17 cellular contexts compared by ENCODE assay signal in the genomic region with DNA sequence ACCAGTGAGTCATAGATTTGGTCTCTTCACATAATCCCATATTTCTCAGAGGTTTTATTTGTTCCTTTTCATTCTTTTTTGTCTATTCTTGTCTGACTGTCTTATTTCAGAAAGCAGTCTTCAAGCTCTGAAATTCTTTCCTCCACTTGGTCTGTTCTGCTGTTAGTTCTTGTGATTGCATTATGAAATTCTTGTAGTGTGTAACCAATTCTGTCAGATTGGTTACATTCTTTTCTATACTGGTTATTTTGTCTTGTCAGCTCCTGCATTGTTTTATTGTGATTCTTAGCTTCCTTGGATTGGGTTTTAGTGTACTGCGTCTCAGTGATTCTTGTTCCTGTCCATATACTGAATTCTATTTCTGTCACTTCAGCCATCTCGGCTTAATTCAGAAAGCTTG.
"Had no signal": no experiment of that assay in that cellular context is flagged by ENCODE, and none has a peak within 500 bp of the region (broad histone marks: within the 10 kb centered on the region; RNA-seq: fewer than 3 reads in every experiment).

No MANE protein-coding gene starts in this region.

- H3K27ac Mint-ChIP-seq: activated CD8-positive, alpha-beta memory T cell treated with anti-CD3 and anti-CD28 coated beads, Interleukin-2, amount 10 ng/mL, durations not matched to agents 7 days and 5 days; activated naive CD4-positive, alpha-beta T cell treated with anti-CD3 and anti-CD28 coated beads, Interleukin-2, amount 50 U/mL, for 72 hours; activated T-cell treated with anti-CD3 and anti-CD28 coated beads, Interleukin-2, amount 50 U/mL, for 24 hours; natural killer cell; stimulated activated naive B cell treated with anti-CD40 and anti-IgM and Interleukin-4, amounts not matched to agents 10 μg/mL and 1 μg/mL and 100 μg/mL, for 72 hours; type B pancreatic cell had no signal

- ATAC-seq: activated CD4-positive, CD25-positive, alpha-beta regulatory T cell treated with anti-CD3 and anti-CD28 coated beads, Interleukin-2, amount 50 U/mL, for 24 hours; activated CD8-positive, alpha-beta memory T cell treated with anti-CD3 and anti-CD28 coated beads, Interleukin-2, amount 10 ng/mL, durations not matched to agents 7 days and 5 days; activated naive CD4-positive, alpha-beta T cell treated with anti-CD3 and anti-CD28 coated beads, Interleukin-2, amount 50 U/mL, for 72 hours; left colon; mucosa of descending colon; natural killer cell; right cardiac atrium; stimulated activated naive B cell treated with anti-CD40 and anti-IgM and Interleukin-4, amounts not matched to agents 10 μg/mL and 1 μg/mL and 100 μg/mL, for 72 hours had no signal

- DNase-seq: activated CD4-positive, alpha-beta T cell treated with anti-CD3 and anti-CD28 coated beads, Interleukin-2, amount 50 U/mL, for 4 hours; activated CD8-positive, alpha-beta memory T cell treated with anti-CD3 and anti-CD28 coated beads, Interleukin-2, amount 10 ng/mL, durations not matched to agents 7 days and 5 days; activated effector memory CD4-positive, alpha-beta T cell treated with anti-CD3 and anti-CD28 coated beads, Interleukin-2, amount 50 U/mL, for 16 hours; activated T-cell treated with anti-CD3 and anti-CD28 coated beads, Interleukin-2, amount 50 U/mL, for 24 hours; cortex of kidney; effector CD8-positive, alpha-beta T cell; head of caudate nucleus; left colon; mucosa of descending colon; natural killer cell; right cardiac atrium; spleen; stimulated activated CD4-positive, alpha-beta T cell treated with anti-CD3 and anti-CD28 coated beads, Interleukin-2, amount 100 ng/mL, for 24 hours; stimulated activated naive B cell treated with anti-CD40 and anti-IgM and Interleukin-4, amounts not matched to agents 10 μg/mL and 1 μg/mL and 100 μg/mL, for 72 hours had no signal

- H3K36me3 ChIP-seq: spleen had no signal

- H3K4me3 Mint-ChIP-seq: activated CD8-positive, alpha-beta memory T cell treated with anti-CD3 and anti-CD28 coated beads, Interleukin-2, amount 10 ng/mL, durations not matched to agents 7 days and 5 days; activated T-cell treated with anti-CD3 and anti-CD28 coated beads, Interleukin-2, amount 50 U/mL, for 24 hours; natural killer cell; stimulated activated naive B cell treated with anti-CD40 and anti-IgM and Interleukin-4, amounts not matched to agents 10 μg/mL and 1 μg/mL and 100 μg/mL, for 72 hours; type B pancreatic cell had no signal

- H3K27ac ChIP-seq: spleen had no signal

- H3K4me3 ChIP-seq: mucosa of descending colon, spleen had no signal

- H3K27me3 Mint-ChIP-seq: activated CD8-positive, alpha-beta memory T cell treated with anti-CD3 and anti-CD28 coated beads, Interleukin-2, amount 10 ng/mL, durations not matched to agents 7 days and 5 days; activated T-cell treated with anti-CD3 and anti-CD28 coated beads, Interleukin-2, amount 50 U/mL, for 24 hours; stimulated activated naive B cell treated with anti-CD40 and anti-IgM and Interleukin-4, amounts not matched to agents 10 μg/mL and 1 μg/mL and 100 μg/mL, for 72 hours; type B pancreatic cell had no signal

- H3K27me3 ChIP-seq: spleen had no signal

- H3K4me1 ChIP-seq: spleen had no signal
